11 cellular contexts compared by ENCODE assay signal in the genomic region with DNA sequence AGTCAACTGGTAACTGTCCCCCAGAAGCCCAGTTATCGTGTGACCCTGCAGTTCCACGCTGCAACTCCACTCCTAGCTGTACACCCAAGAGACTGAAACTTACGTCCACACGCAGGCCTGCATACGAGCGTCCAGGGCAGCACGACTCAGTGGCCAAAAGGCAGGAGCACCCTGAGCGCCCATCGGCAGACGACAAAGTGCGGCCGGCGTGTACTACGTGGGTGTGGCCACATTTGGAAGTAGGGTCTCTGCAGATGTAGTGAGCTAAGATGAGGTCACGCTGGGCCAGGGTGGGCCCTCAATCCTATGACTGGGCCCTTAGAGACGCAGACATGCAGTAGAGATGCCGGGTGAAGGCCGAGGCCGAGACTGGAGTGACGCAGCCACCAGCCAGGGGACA. TPM values are rescaled to one million over a fixed set of nuclear protein-coding genes. Genes with fewer than 3 reads are reported as not detected.
"Had no signal": no experiment of that assay in that cellular context is flagged by ENCODE, and none has a peak within 500 bp of the region (broad histone marks: within the 10 kb centered on the region; RNA-seq: fewer than 3 reads in every experiment).

No MANE protein-coding gene starts in this region.

- H3K27ac ChIP-seq: GM23248 had no signal

- H2AFZ ChIP-seq: GM23248 had no signal

- FAIRE-seq: HTR-8/SVneo had no signal

- H3K27me3 Mint-ChIP-seq: IgD-negative memory B cell had no signal

- H3K9ac ChIP-seq: GM23248 had no signal

- ATAC-seq: HCT116 had no signal

- DNase-seq: GM23248, GOT3, H7, HFFc6, KBM-7 had no signal

- H3K27ac Mint-ChIP-seq: HFFc6, IgD-negative memory B cell had no signal

- H3K9me3 ChIP-seq: HAP-1 had no signal

- H3K9me3 Mint-ChIP-seq: HFFc6, IgD-negative memory B cell had no signal

- H3K4me3 ChIP-seq: GM23248, HAP-1 had no signal

- H3K36me3 ChIP-seq: HAP-1 had no signal

- H3K4me3 Mint-ChIP-seq: HFFc6 had no signal

- H3K4me1 ChIP-seq: HAP-1 had no signal

RNA-seq across cellular contexts. Expression of gene PABPN1L, which starts 23.2 kb away (rescaled TPM):
- total RNA-seq: GM23248, H4, H7, HFFc6, HT-29 had no signal
- polyA plus RNA-seq: GM23248, IgD-negative memory B cell had no signal
